In the genomic region with DNA sequence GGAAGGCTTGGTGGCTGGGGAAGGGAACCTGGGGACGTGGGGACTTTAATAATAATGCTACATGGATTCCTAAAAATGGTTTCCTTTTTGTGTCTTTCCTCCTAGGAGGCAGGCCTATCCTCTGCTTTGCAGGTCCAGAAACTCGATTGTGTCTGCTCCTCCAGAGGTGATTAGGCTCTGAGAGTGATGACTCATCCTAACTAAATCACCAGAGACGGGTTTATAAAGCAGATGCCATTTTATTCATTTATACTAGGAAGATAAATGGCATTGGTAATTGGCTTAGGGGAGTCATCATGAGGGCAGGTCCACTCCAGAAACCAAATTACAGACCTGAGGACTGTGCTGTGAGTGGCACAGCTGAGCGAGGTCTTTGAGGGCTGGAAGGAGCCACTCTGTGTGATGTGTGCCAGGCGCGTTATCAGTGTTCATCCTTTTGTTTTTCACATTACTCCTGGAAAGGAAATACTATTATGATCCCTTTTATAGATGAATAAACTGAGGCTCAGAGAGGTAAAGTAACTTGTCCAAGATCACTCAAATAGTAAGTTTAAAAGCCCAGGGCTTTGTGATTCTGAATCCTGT, we compare ENCODE assay signal across 14 cellular contexts. TPM values are rescaled to one million over a fixed set of nuclear protein-coding genes. Genes with fewer than 3 reads are reported as not detected.
DNase-seq lines count a peak whose midpoint lies in the region; ATAC-seq and TF ChIP-seq lines count a peak whose summit lies in the region.
"Had no signal": no experiment of that assay in that cellular context is flagged by ENCODE, and none has a peak within 500 bp of the region (broad histone marks: within the 10 kb centered on the region; RNA-seq: fewer than 3 reads in every experiment).

No MANE protein-coding gene starts in this region.

- peak; percentile 66 for ATAC-seq in activated T-helper 17 cell treated with anti-CD3 and anti-CD28 coated beads, Interleukin-2, amount 50 U/mL, for 72 hours (replicated peaks)
- no peak for ATAC-seq in GM21529 (IDR thresholded peaks at IDR 0.05; ENCODE audit: unreplicated experiment)

- TF ChIP-seq CTCF in GM20000 (IDR thresholded peaks at IDR 0.05; ENCODE audit: extremely low read depth, missing control alignments) = no peak

- H3K27ac Mint-ChIP-seq in activated T-helper 17 cell treated with anti-CD3 and anti-CD28 coated beads, Interleukin-2, amount 50 U/mL, for 72 hours = no peak overlapping the region
- H3K27ac Mint-ChIP-seq: memory B cell had no signal

- H3K36me3 Mint-ChIP-seq in activated T-helper 17 cell treated with anti-CD3 and anti-CD28 coated beads, Interleukin-2, amount 50 U/mL, for 72 hours (ENCODE audit: low read depth) = peaks cover 5% of the 10 kb centered on the region

- H3K4me1 Mint-ChIP-seq in activated T-helper 17 cell treated with anti-CD3 and anti-CD28 coated beads, Interleukin-2, amount 50 U/mL, for 72 hours = no peaks in the 10 kb centered on the region
- H3K4me1 Mint-ChIP-seq: memory B cell had no signal

- H3K4me3 Mint-ChIP-seq in activated T-helper 17 cell treated with anti-CD3 and anti-CD28 coated beads, Interleukin-2, amount 50 U/mL, for 72 hours = no peak overlapping the region
- H3K4me3 Mint-ChIP-seq: activated T-cell treated with anti-CD3 and anti-CD28 coated beads, Interleukin-2, amount 50 U/mL, for 4 hours; memory B cell had no signal

- no peaks in the 10 kb centered on the region for H3K27me3 Mint-ChIP-seq in activated T-helper 17 cell treated with anti-CD3 and anti-CD28 coated beads, Interleukin-2, amount 50 U/mL, for 72 hours
- H3K27me3 Mint-ChIP-seq: memory B cell had no signal

- no peaks in the 10 kb centered on the region for H3K9me3 Mint-ChIP-seq in activated T-helper 17 cell treated with anti-CD3 and anti-CD28 coated beads, Interleukin-2, amount 50 U/mL, for 72 hours
- H3K9me3 Mint-ChIP-seq: activated T-cell treated with anti-CD3 and anti-CD28 coated beads, Interleukin-2, amount 50 U/mL, for 4 hours; memory B cell had no signal

- DNase-seq in NCI-H2107 treated with DMSO at 0.1 percent for 48 hours (lab: John Stamatoyannopoulos, UW; ENCODE audit: unreplicated experiment) = peak; percentile 6
- DNase-seq in NCI-H2107 (lab: John Stamatoyannopoulos, UW) = no peak
- peak; percentile 75 for DNase-seq in M059J (ENCODE audit: low read depth)
- DNase-seq in left kidney (ENCODE audit: low read depth, low spot score) = peak; percentile 32
- DNase-seq in GM20000 (ENCODE audit: low spot score) = no peak
- DNase-seq in retina = no peak
- DNase-seq: activated T-cell treated with anti-CD3 and anti-CD28 coated beads, Interleukin-2, amount 50 U/mL, for 4 hours; cerebellar nuclear complex; glutamatergic neuron; thyroid gland had no signal

RNA-seq across cellular contexts. Expression of a gene that starts 7.1 kb away (rescaled TPM):
- total RNA-seq in M059J (2014; rRNA removed; shearing (Covaris generic)) = 15.9 and 16.8 TPM in 2 replicates
- 10 to 100 TPM in 1 of 2 donors, 1 to 10 TPM in 1; 9.7 to 10.3 TPM for total RNA-seq in activated T-helper 17 cell treated with anti-CD3 and anti-CD28 coated beads, Interleukin-2, amount 50 U/mL, for 72 hours

RNA-seq across cellular contexts. Expression of a gene that starts 9.7 kb away (rescaled TPM):
- not detected in 2 replicates for total RNA-seq in M059J (2014; rRNA removed; shearing (Covaris generic))
- total RNA-seq in activated T-helper 17 cell treated with anti-CD3 and anti-CD28 coated beads, Interleukin-2, amount 50 U/mL, for 72 hours = under 1 TPM in 1 of 2 donors, not detected in 1; 0.19 TPM
- total RNA-seq: H1, thyroid gland had no signal

RNA-seq across cellular contexts. Expression of a gene that starts 26.7 kb away (rescaled TPM):
- 0.49 TPM in 1 of 2 replicates, not detected in the other for total RNA-seq in M059J (2014; rRNA removed; shearing (Covaris generic))
- not detected for total RNA-seq in activated T-helper 17 cell treated with anti-CD3 and anti-CD28 coated beads, Interleukin-2, amount 50 U/mL, for 72 hours

RNA-seq across cellular contexts. Expression of a gene that starts 30.6 kb away (rescaled TPM):
- total RNA-seq in M059J (2014; rRNA removed; shearing (Covaris generic)) = 9.0 and 18.8 TPM in 2 replicates
- total RNA-seq in activated T-helper 17 cell treated with anti-CD3 and anti-CD28 coated beads, Interleukin-2, amount 50 U/mL, for 72 hours = 10 to 100 TPM; 35.9 to 41.7 TPM

RNA-seq across cellular contexts. Expression of a gene that starts 54.2 kb away (rescaled TPM):
- total RNA-seq in M059J (2014; rRNA removed; shearing (Covaris generic)) = 10.8 and 20.1 TPM in 2 replicates
- total RNA-seq in activated T-helper 17 cell treated with anti-CD3 and anti-CD28 coated beads, Interleukin-2, amount 50 U/mL, for 72 hours = 10 to 100 TPM; 41.6 to 47.5 TPM

Comparison
In these comparisons a context has a peak if more than half of its experiments do, and no peak if none do; other contexts are left out.
1. DNase-seq: peak in NCI-H2107 treated with DMSO at 0.1 percent for 48 hours (single experiment), M059J (single experiment) and left kidney (single experiment); none in NCI-H2107 (single experiment), GM20000 (single experiment) and retina (single experiment).